Comparison of ENCODE assay signal across 7 cellular contexts in genomic region chr12:111024205-111024794, GRCh38. TPM values are rescaled to one million over a fixed set of nuclear protein-coding genes. Genes with fewer than 3 reads are reported as not detected.
A peak's percentile ranks its signal among the peaks of the same experiment; 100 is the strongest.
DNase-seq lines count a peak whose midpoint lies in the region; ATAC-seq and TF ChIP-seq lines count a peak whose summit lies in the region.

No MANE protein-coding gene starts in this region.

- H3K4me3 Mint-ChIP-seq in WTC11 = no peak overlapping the region
- no peak overlapping the region for H3K4me3 Mint-ChIP-seq in stimulated activated naive B cell treated with anti-CD40 and anti-IgM and Interleukin-4, amounts not matched to agents 10 μg/mL and 1 μg/mL and 100 μg/mL, for 72 hours

- POLR2A ChIA-PET in GM10248 (lab: Yijun Ruan, JAX) = no interaction called here
- POLR2A ChIA-PET in WTC11 (lab: Charles Lee) = interaction anchor here (0.5 to 0.6 kb wide), 2 partner anchors 126 to 196 kb away, joined by 3 read pairs; no protein-coding TSS in a partner anchor

- H3K27me3 Mint-ChIP-seq in WTC11 (ENCODE audit: low read depth) = peaks cover 36% of the 10 kb centered on the region
- peaks cover 71 to 87% of the 10 kb centered on the region in 2 donors for H3K27me3 Mint-ChIP-seq in stimulated activated naive B cell treated with anti-CD40 and anti-IgM and Interleukin-4, amounts not matched to agents 10 μg/mL and 1 μg/mL and 100 μg/mL, for 72 hours

- H3K4me1 Mint-ChIP-seq in WTC11 = peaks cover 7% of the 10 kb centered on the region
- H3K4me1 Mint-ChIP-seq in stimulated activated naive B cell treated with anti-CD40 and anti-IgM and Interleukin-4, amounts not matched to agents 10 μg/mL and 1 μg/mL and 100 μg/mL, for 72 hours = peaks cover 3 to 4% of the 10 kb centered on the region in 2 donors

- H3K27ac Mint-ChIP-seq in WTC11 = no peak overlapping the region
- no peak overlapping the region for H3K27ac Mint-ChIP-seq in stimulated activated naive B cell treated with anti-CD40 and anti-IgM and Interleukin-4, amounts not matched to agents 10 μg/mL and 1 μg/mL and 100 μg/mL, for 72 hours

- TF ChIP-seq CTCF in GM10248 (IDR thresholded peaks at IDR 0.05; ENCODE audit: control extremely low read depth, extremely low read depth, low read depth, missing control alignments) (peak; percentile 72), WTC11 (IDR thresholded peaks at IDR 0.05) (peak; percentile 62; the same call in 1 of the 2 replicates)

- peak; percentile 96 for ATAC-seq in WTC11
- peak; percentile 81 to 87 for ATAC-seq in stimulated activated naive B cell treated with anti-CD40 and anti-IgM and Interleukin-4, amounts not matched to agents 10 μg/mL and 1 μg/mL and 100 μg/mL, for 72 hours (replicated peaks)
- no peak for ATAC-seq in HG02884 (IDR thresholded peaks at IDR 0.05; ENCODE audit: unreplicated experiment)

- peak; percentile 78 for DNase-seq in GM10248 (ENCODE audit: extremely low spot score)
- peak; percentile 39 for DNase-seq in M059J (ENCODE audit: low read depth)
- peak; percentile 84 for DNase-seq in WTC11 (ENCODE audit: low spot score)
- DNase-seq in central memory CD4-positive, alpha-beta T cell = peak; percentile 26
- peak; percentile 37 for DNase-seq in medulla oblongata (ENCODE audit: extremely low spot score)
- DNase-seq in stimulated activated naive B cell treated with anti-CD40 and anti-IgM and Interleukin-4, amounts not matched to agents 10 μg/mL and 1 μg/mL and 100 μg/mL, for 72 hours = peak; percentile 28

- CTCF ChIA-PET in GM10248 (lab: Yijun Ruan, JAX) = interaction anchor here (0.8 to 3.4 kb wide), 9 partner anchors 12 to 276 kb away, joined by 3 to 24 read pairs (median 4); no protein-coding TSS in a partner anchor
- CTCF ChIA-PET in WTC11 (lab: Charles Lee) = interaction anchor here (0.6 to 4.4 kb wide), 8 partner anchors 10 to 261 kb away, joined by 3 to 21 read pairs (median 4); no protein-coding TSS in a partner anchor

- no peaks in the 10 kb centered on the region for H3K36me3 Mint-ChIP-seq in WTC11
- H3K36me3 Mint-ChIP-seq in stimulated activated naive B cell treated with anti-CD40 and anti-IgM and Interleukin-4, amounts not matched to agents 10 μg/mL and 1 μg/mL and 100 μg/mL, for 72 hours = no peaks in the 10 kb centered on the region

- no peaks in the 10 kb centered on the region for H3K9me3 Mint-ChIP-seq in WTC11
- no peaks in the 10 kb centered on the region for H3K9me3 Mint-ChIP-seq in stimulated activated naive B cell treated with anti-CD40 and anti-IgM and Interleukin-4, amounts not matched to agents 10 μg/mL and 1 μg/mL and 100 μg/mL, for 72 hours

TF ChIP-seq in WTC11, 78 proteins besides CTCF, POLR2A, EP300 and RAD21:
- no peak for TF ChIP-seq FOXP4 (CRISPR knock-in tag; IDR thresholded peaks at IDR 0.05)
- TF ChIP-seq TCF7 (CRISPR knock-in tag; IDR thresholded peaks at IDR 0.05; ENCODE audit: low read depth) = no peak
- no peak for TF ChIP-seq SP1 (CRISPR knock-in tag; conservative IDR thresholded peaks at IDR 0.05)
- TF ChIP-seq FOXK1 (CRISPR knock-in tag; IDR thresholded peaks at IDR 0.05) = no peak
- no peak for TF ChIP-seq TP53 (CRISPR knock-in tag; IDR thresholded peaks at IDR 0.05)
- TF ChIP-seq IRF2 (CRISPR knock-in tag; IDR thresholded peaks at IDR 0.05; ENCODE audit: borderline replicate concordance, low read depth) = no peak
- no peak for TF ChIP-seq ZNF138 (CRISPR knock-in tag; conservative IDR thresholded peaks at IDR 0.05)
- no peak for TF ChIP-seq NFE2L1 (CRISPR knock-in tag; IDR thresholded peaks at IDR 0.05)
- no peak for TF ChIP-seq ZSCAN18 (CRISPR knock-in tag; IDR thresholded peaks at IDR 0.05)
- TF ChIP-seq USF1 (CRISPR knock-in tag; IDR thresholded peaks at IDR 0.05) = no peak
- no peak for TF ChIP-seq CBFB (CRISPR knock-in tag; IDR thresholded peaks at IDR 0.05; ENCODE audit: low read depth)
- TF ChIP-seq SOX15 (CRISPR knock-in tag; IDR thresholded peaks at IDR 0.05) = no peak
- no peak for TF ChIP-seq PREB (CRISPR knock-in tag; IDR thresholded peaks at IDR 0.05; ENCODE audit: borderline replicate concordance)
TF ChIP-seq in WTC11: peak in this region for 0.

RNA-seq across cellular contexts. Expression of gene CUX2, which starts 9.7 kb away (rescaled TPM):
- total RNA-seq in M059J (2014; rRNA removed; shearing (Covaris generic)) = not detected in 2 replicates
- 5.9 to 6.9 TPM (median 6.3 TPM) in 3 replicates for total RNA-seq in WTC11 (2021)

Comparison
In these comparisons a context has a peak if more than half of its experiments do, and no peak if none do; other contexts are left out.
1. DNase-seq: peak in every context shown above with its lines; median percentile 84 in WTC11; 78 in GM10248; 39 in M059J; 37 in medulla oblongata; 28 in stimulated activated naive B cell treated with anti-CD40 and anti-IgM and Interleukin-4, amounts not matched to agents 10 μg/mL and 1 μg/mL and 100 μg/mL, for 72 hours; 26 in central memory CD4-positive, alpha-beta T cell.